In the genomic region with DNA sequence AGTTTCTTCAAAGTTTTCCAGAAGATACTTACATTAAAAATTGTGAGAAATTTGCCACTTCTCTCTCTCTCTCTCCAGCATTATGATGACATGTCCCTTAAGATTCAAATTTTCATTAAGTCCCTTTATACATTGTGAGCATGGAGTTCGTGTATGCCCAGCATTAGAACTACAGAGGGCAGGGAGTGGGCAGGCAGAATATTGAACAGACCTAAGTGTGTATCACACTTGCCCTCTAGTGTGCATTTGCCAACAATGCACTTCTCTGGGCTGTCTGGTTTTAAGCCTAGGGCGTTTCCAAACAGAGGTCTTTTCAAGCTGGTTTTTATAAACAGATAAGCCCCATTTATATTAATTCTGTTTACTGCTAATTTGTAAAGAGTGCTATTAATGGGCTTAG, we compare ENCODE assay signal across 8 cellular contexts. TPM values are rescaled to one million over a fixed set of nuclear protein-coding genes. Genes with fewer than 3 reads are reported as not detected.
DNase-seq lines count a peak whose midpoint lies in the region; ATAC-seq and TF ChIP-seq lines count a peak whose summit lies in the region.

No MANE protein-coding gene starts in this region.

- peak; percentile 94 for TF ChIP-seq CTCF in PC-3 (conservative IDR thresholded peaks at IDR 0.05; ENCODE audit: low read depth, low read length)

- 0 out of 2 replicates have a peak overlapping the region, but pooled peaks have one; percentile 51 for H2AFZ ChIP-seq in PC-3 (ENCODE audit: low read length)

- CTCF ChIA-PET in PC-3 (lab: Charles Lee), result interaction anchor here (0.6 kb wide), 1 partner anchor 9 kb away, joined by 4 read pairs; no protein-coding TSS in a partner anchor

- H3K4me1 ChIP-seq in PC-3 (ENCODE audit: insufficient read depth, low read length), result peaks cover 4% of the 10 kb centered on the region; the same call in 1 of the 2 replicates

- no peaks in the 10 kb centered on the region for H4K20me1 ChIP-seq in PC-3 (ENCODE audit: low read length)

- H3K27ac ChIP-seq in PC-3 (ENCODE audit: low read length), result no peak overlapping the region

- H3K4me3 ChIP-seq in PC-3 (ENCODE audit: low read length), result no peak overlapping the region

- peak; percentile 3 for DNase-seq in NK-92 treated with Interleukin-12 subunit alpha and Interleukin-12 subunit beta, amount 100 ng/mL, for 24 hours (lab: John Stamatoyannopoulos, UW)
- no peak for DNase-seq in NK-92 (lab: John Stamatoyannopoulos, UW; ENCODE audit: unreplicated experiment)
- peak; percentile 84 for DNase-seq in PC-3
- DNase-seq in dermis blood vessel endothelial cell, result peak; percentile 79
- DNase-seq in medulla oblongata (ENCODE audit: extremely low spot score), result peak; percentile 47
- no peak for DNase-seq in activated effector memory CD4-positive, alpha-beta T cell treated with Interleukin-2 at 50 U/mL for 16 hours

- no peaks in the 10 kb centered on the region for H3K9me3 ChIP-seq in PC-3 (ENCODE audit: low read length)

- ATAC-seq in GM19467 (IDR thresholded peaks at IDR 0.05; ENCODE audit: unreplicated experiment), result peak; percentile 94
- peak; percentile 85 for ATAC-seq in HG03432 (IDR thresholded peaks at IDR 0.05; ENCODE audit: unreplicated experiment)
- ATAC-seq in PC-3, result peak; percentile 100

- H3K9me2 ChIP-seq in PC-3 (replicated peaks; ENCODE audit: low read length), result no peaks in the 10 kb centered on the region

- no peaks in the 10 kb centered on the region for H3F3A ChIP-seq in PC-3 (ENCODE audit: low read length, unreplicated experiment)

- no peaks in the 10 kb centered on the region for H3K36me3 ChIP-seq in PC-3 (ENCODE audit: low read depth, low read length)

- peak overlapping the region; percentile 12; the same call in 1 of the 2 replicates for H3K4me2 ChIP-seq in PC-3 (ENCODE audit: low read length)

- intact Hi-C loops in PC-3 (cut with micrococcal nuclease), result loop anchor here (1.0 kb wide), 3 partner anchors 14 to 144 kb away; no protein-coding TSS in a partner anchor

- no TSS peak for BruUV-seq in PC-3 (replicated peaks; lab: Mats Ljungman, UMichigan)

- no peak overlapping the region for H3K9ac ChIP-seq in PC-3 (ENCODE audit: low read length)

- POLR2A ChIA-PET in PC-3 (lab: Charles Lee; ENCODE audit: unreplicated experiment), result no interaction called here

- no peaks in the 10 kb centered on the region for H3K79me2 ChIP-seq in PC-3 (ENCODE audit: low read length)

- H3K27me3 ChIP-seq in PC-3 (ENCODE audit: low read length), result no peaks in the 10 kb centered on the region

RNA-seq across cellular contexts. Expression of gene CMSS1, which starts 28.3 kb away (rescaled TPM):
- total RNA-seq in PC-3 (2014; rRNA removed) (51.7 and 63.1 TPM in 2 replicates), dermis blood vessel endothelial cell (7.5 and 15.5 TPM in 2 replicates)

Comparison
In these comparisons a context has a peak if more than half of its experiments do, and no peak if none do; other contexts are left out.
1. DNase-seq: peak in NK-92 treated with Interleukin-12 subunit alpha and Interleukin-12 subunit beta, amount 100 ng/mL, for 24 hours (single experiment), PC-3 (single experiment), dermis blood vessel endothelial cell (single experiment) and medulla oblongata (single experiment); none in NK-92 (single experiment) and activated effector memory CD4-positive, alpha-beta T cell treated with Interleukin-2 at 50 U/mL for 16 hours (single experiment).
2. Peak in every context shown above with its lines, with median percentiles within 50 percentile points of each other: ATAC-seq.